Comparison of ENCODE assay signal across 1 cellular context in the genomic region with DNA sequence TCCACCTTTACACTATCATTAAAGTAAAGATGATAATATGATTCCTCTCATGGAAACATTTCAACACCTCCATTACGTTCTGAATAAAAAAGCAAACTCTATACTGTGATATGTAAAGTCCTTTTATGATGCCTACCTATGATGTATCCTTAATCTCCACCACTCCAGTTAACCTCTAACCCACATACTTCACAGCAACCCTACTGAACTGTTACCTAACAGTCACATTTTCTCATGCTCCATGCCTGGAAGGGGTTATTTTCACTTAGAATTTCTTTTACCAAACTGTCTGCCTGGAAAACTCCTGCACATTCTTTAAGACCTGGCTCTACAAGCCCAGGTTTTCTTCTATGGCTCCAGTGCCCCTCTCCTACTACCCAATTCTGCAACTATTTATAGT.
TF ChIP-seq lines count a peak whose summit lies in the region.

No MANE protein-coding gene starts in this region.

TF ChIP-seq in HepG2, 621 proteins besides CTCF, POLR2A, EP300 and RAD21 (continued from another document):
- TF ChIP-seq, protein P1, sequence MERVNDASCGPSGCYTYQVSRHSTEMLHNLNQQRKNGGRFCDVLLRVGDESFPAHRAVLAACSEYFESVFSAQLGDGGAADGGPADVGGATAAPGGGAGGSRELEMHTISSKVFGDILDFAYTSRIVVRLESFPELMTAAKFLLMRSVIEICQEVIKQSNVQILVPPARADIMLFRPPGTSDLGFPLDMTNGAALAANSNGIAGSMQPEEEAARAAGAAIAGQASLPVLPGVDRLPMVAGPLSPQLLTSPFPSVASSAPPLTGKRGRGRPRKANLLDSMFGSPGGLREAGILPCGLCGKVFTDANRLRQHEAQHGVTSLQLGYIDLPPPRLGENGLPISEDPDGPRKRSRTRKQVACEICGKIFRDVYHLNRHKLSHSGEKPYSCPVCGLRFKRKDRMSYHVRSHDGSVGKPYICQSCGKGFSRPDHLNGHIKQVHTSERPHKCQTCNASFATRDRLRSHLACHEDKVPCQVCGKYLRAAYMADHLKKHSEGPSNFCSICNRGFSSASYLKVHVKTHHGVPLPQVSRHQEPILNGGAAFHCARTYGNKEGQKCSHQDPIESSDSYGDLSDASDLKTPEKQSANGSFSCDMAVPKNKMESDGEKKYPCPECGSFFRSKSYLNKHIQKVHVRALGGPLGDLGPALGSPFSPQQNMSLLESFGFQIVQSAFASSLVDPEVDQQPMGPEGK (CRISPR knock-in tag; IDR thresholded peaks at IDR 0.05), result no peak
- TF ChIP-seq, protein P2, sequence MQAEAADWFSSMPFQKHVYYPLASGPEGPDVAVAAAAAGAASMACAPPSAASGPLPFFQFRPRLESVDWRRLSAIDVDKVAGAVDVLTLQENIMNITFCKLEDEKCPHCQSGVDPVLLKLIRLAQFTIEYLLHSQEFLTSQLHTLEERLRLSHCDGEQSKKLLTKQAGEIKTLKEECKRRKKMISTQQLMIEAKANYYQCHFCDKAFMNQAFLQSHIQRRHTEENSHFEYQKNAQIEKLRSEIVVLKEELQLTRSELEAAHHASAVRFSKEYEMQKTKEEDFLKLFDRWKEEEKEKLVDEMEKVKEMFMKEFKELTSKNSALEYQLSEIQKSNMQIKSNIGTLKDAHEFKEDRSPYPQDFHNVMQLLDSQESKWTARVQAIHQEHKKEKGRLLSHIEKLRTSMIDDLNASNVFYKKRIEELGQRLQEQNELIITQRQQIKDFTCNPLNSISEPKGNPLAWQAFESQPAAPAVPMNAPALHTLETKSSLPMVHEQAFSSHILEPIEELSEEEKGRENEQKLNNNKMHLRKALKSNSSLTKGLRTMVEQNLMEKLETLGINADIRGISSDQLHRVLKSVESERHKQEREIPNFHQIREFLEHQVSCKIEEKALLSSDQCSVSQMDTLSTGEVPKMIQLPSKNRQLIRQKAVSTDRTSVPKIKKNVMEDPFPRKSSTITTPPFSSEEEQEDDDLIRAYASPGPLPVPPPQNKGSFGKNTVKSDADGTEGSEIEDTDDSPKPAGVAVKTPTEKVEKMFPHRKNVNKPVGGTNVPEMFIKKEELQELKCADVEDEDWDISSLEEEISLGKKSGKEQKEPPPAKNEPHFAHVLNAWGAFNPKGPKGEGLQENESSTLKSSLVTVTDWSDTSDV (CRISPR knock-in tag; IDR thresholded peaks at IDR 0.05), result no peak
- TF ChIP-seq FLYWCH1 (CRISPR knock-in tag; IDR thresholded peaks at IDR 0.05), result no peak
- no peak for TF ChIP-seq ZNF160 (CRISPR knock-in tag; IDR thresholded peaks at IDR 0.05)
- TF ChIP-seq, protein P3, sequence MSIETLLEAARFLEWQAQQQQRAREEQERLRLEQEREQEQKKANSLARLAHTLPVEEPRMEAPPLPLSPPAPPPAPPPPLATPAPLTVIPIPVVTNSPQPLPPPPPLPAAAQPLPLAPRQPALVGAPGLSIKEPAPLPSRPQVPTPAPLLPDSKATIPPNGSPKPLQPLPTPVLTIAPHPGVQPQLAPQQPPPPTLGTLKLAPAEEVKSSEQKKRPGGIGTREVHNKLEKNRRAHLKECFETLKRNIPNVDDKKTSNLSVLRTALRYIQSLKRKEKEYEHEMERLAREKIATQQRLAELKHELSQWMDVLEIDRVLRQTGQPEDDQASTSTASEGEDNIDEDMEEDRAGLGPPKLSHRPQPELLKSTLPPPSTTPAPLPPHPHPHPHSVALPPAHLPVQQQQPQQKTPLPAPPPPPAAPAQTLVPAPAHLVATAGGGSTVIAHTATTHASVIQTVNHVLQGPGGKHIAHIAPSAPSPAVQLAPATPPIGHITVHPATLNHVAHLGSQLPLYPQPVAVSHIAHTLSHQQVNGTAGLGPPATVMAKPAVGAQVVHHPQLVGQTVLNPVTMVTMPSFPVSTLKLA (IDR thresholded peaks at IDR 0.05), result no peak
TF ChIP-seq in HepG2: peak in this region for 0.
